In the genomic region with DNA sequence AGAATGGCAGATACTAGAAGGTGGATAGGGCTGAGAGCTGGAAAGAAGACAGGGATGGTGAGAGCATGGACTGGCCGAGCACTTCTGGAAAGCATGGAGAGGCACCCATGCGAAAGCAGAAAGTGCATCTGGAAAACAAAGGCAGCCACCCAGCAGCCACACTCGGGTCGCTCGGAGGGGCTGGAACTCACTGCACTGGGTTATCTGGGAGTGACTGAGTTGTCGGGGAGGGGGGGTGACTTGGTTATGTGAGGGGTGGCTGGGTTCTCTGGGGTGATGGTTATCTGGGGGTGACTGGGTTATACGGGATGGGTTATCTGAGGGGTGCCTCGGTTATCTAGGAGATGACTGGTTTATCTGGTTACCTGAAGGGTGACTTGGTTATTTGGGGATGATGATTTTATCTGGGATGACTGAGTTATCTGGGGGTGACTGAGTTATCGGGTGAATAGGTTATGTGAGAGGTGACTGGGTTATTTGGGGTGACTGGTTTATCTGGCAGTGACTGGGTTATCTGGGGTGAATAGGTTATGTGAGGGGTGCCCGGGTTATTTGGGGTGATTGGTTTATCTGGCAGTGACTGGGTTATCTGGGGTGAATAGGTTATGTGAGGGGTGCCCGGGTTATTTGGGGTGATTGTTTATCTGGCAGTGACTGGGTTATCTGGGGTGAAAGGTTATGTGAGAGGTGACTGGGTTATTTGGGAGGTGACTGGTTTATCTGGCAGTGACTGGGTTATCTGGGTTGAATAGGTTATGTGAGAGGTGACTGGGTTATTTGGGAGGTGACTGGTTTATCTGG, we compare ENCODE assay signal across 1 cellular context.
TF ChIP-seq lines count a peak whose summit lies in the region.

No MANE protein-coding gene starts in this region.

TF ChIP-seq in K562, 482 proteins besides CTCF, POLR2A, EP300 and RAD21:
- TF ChIP-seq, protein P1, sequence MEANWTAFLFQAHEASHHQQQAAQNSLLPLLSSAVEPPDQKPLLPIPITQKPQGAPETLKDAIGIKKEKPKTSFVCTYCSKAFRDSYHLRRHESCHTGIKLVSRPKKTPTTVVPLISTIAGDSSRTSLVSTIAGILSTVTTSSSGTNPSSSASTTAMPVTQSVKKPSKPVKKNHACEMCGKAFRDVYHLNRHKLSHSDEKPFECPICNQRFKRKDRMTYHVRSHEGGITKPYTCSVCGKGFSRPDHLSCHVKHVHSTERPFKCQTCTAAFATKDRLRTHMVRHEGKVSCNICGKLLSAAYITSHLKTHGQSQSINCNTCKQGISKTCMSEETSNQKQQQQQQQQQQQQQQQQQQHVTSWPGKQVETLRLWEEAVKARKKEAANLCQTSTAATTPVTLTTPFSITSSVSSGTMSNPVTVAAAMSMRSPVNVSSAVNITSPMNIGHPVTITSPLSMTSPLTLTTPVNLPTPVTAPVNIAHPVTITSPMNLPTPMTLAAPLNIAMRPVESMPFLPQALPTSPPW (CRISPR knock-in tag; IDR thresholded peaks at IDR 0.05), result peak; percentile 66
- TF ChIP-seq KAT8 (IDR thresholded peaks at IDR 0.05; ENCODE audit: low read depth) (no peak), CBX8 (IDR thresholded peaks at IDR 0.05; ENCODE audit: borderline replicate concordance, extremely low read depth, low read depth, low read length, poor library complexity, severe bottlenecking) (no peak), SREBF2 (CRISPR knock-in tag; IDR thresholded peaks at IDR 0.05) (no peak), NR2C2 (CRISPR knock-in tag; IDR thresholded peaks at IDR 0.05) (no peak), NR2C2 (tag; IDR thresholded peaks at IDR 0.05) (peak; percentile 74), ZNF175 (CRISPR knock-in tag; IDR thresholded peaks at IDR 0.05; ENCODE audit: low read depth) (no peak), NR2C1 (IDR thresholded peaks at IDR 0.05) (peak; percentile 41; the same call in 1 of the 2 replicates), NR2C1 (tag; IDR thresholded peaks at IDR 0.05) (0 out of 2 replicates have a peak, but pooled peaks have one; percentile 38), MAFG (tag; conservative IDR thresholded peaks at IDR 0.05) (0 out of 2 replicates have a peak, but pooled peaks have one; percentile 13), MEF2A (IDR thresholded peaks at IDR 0.05; ENCODE audit: control insufficient read depth, low read depth, low read length) (no peak), ZBTB7A (IDR thresholded peaks at IDR 0.05; ENCODE audit: borderline replicate concordance, control insufficient read depth, low read depth, low read length) (peak; percentile 29; the same call in 1 of the 2 replicates)
- TF ChIP-seq, protein P2, sequence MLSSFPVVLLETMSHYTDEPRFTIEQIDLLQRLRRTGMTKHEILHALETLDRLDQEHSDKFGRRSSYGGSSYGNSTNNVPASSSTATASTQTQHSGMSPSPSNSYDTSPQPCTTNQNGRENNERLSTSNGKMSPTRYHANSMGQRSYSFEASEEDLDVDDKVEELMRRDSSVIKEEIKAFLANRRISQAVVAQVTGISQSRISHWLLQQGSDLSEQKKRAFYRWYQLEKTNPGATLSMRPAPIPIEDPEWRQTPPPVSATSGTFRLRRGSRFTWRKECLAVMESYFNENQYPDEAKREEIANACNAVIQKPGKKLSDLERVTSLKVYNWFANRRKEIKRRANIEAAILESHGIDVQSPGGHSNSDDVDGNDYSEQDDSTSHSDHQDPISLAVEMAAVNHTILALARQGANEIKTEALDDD (IDR thresholded peaks at IDR 0.05), result peak; percentile 98
TF ChIP-seq in K562: peak in this region for 6.
